Comparison of ENCODE assay signal across 8 cellular contexts in the genomic region with DNA sequence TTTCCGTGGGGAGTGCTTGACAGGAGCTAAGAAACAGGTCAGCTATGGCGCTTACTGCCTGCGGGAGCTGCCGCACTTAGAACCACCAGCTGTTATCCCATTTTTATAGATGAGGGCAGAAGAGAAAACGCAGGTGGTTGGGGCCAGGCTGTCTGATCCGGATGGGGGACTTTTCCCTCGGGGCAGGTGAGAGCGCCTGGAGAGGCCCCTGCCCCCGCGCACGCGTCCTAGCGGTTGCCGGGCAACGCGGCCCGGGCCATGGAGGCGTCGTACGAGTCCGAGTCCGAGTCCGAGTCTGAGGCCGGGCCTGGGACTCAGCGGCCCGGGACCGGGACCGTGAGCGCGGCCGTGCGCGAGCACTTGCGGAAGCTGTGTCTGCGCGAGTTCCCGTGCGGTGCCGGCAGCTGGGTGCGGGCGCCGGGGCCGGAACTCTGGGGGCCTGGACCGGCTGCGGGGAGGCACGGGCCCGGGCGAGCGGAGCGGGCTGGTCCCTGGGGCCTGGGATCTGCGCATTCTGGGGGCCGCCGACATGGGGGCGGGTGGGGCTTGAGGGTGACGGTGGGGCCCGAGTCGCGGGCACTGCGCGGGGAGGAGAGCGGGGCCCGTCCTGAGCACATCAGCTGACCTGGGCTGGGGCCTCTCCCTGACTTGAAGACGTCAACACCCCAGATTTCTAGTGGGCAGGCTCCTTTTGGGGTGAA. TPM values are rescaled to one million over a fixed set of nuclear protein-coding genes. Genes with fewer than 3 reads are reported as not detected.
DNase-seq lines count a peak whose midpoint lies in the region; ATAC-seq lines count a peak whose summit lies in the region.

A gene with protein sequence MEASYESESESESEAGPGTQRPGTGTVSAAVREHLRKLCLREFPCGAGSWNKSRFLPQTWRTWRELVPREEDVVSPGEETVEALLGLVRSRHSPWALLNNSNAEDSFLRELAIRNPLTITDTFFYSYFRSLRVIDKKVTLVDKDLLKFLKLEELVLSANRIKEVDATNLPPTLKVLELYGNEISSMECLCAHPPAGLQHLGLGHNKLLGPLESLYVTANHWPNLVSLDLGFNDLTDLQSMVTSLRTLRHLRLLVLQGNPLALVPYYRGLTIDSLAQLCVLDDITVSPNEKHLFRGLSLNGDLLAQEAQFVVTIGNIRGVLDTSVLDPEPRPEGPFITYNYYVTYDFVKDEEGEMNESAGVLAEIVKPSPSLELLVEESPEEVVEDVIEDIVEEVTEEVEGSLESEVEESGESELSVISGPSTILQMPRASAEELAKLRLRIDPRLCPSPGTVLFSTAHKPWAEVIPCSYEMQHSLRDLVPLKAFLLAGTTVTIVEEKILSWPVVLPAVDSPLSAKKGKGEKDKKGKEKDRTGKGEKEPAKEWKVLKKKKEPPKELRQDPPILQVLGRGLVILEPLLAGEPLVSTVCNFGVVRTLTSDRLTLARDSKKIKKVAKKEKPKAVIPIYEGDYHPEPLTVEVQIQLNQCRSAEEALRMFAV (plus strand): TSS at position 237 of the 701 bp plus-strand sequence. CDS start 22 bp downstream, at position 259.

- H4K91ac ChIP-seq in neuronal stem cell (ENCODE audit: low read depth, low read length, poor library complexity), result no peak within 1 kb of the TSS

- peak within 1 kb of the TSS; percentile 96 for H2AFZ ChIP-seq in neuronal stem cell (ENCODE audit: low read length)

- no peaks in the 10 kb centered on the region for H3K36me3 Mint-ChIP-seq in activated T-cell treated with anti-CD3 and anti-CD28 coated beads, Interleukin-2, amount 50 U/mL, for 72 hours (ENCODE audit: insufficient read depth in 2 of 2)

- H3K9me3 Mint-ChIP-seq in activated T-cell treated with anti-CD3 and anti-CD28 coated beads, Interleukin-2, amount 50 U/mL, for 72 hours, result no peaks in the 10 kb centered on the region

- H3K9me3 ChIP-seq in neuronal stem cell (replicated peaks in 1 of 2; ENCODE audit: control insufficient read depth in 2 of 2, insufficient read depth in 1 of 2, low read depth in 1 of 2, low read length in 2 of 2), result no peaks in the 10 kb centered on the region

- H3K79me1 ChIP-seq in neuronal stem cell (ENCODE audit: low read depth, low read length), result no peaks in the 10 kb centered on the region

- peak within 1 kb of the TSS; percentile 91 for H3K18ac ChIP-seq in neuronal stem cell (ENCODE audit: low read length)

- H2BK5ac ChIP-seq in neuronal stem cell (ENCODE audit: low read length), result no peak within 1 kb of the TSS

- H3K4me3 Mint-ChIP-seq in activated T-cell treated with anti-CD3 and anti-CD28 coated beads, Interleukin-2, amount 50 U/mL, for 72 hours, result peak within 1 kb of the TSS; percentile 78 to 81

- peak within 1 kb of the TSS; percentile 84 for H3K9ac ChIP-seq in neuronal stem cell (ENCODE audit: low read depth, low read length, poor library complexity)

- no peak within 1 kb of the TSS for H2BK120ac ChIP-seq in neuronal stem cell (ENCODE audit: low read depth, low read length)

- H3K4me1 ChIP-seq in neuronal stem cell (ENCODE audit: control insufficient read depth in 2 of 2, insufficient read depth in 1 of 2, low read depth in 1 of 2, low read length in 2 of 2), result peaks cover 0 to 2% of the 10 kb centered on the region in 2 donors

- peak within 1 kb of the TSS; percentile 1 for H4K8ac ChIP-seq in neuronal stem cell (ENCODE audit: low read depth, low read length)

- H3K36me3 ChIP-seq in neuronal stem cell (replicated peaks in 1 of 2; ENCODE audit: control insufficient read depth in 2 of 2, insufficient read depth in 2 of 2, low read length in 2 of 2), result no peaks in the 10 kb centered on the region

- H2BK12ac ChIP-seq in neuronal stem cell (ENCODE audit: low read length), result peak within 1 kb of the TSS; percentile 86

- DNase-seq in COLO668 (lab: John Stamatoyannopoulos, UW; ENCODE audit: unreplicated experiment) (peak; percentile 95), NCI-H1694 treated with DMSO at 0.1 percent for 48 hours (lab: John Stamatoyannopoulos, UW) (peak; percentile 14), germinal center (ENCODE audit: low spot score) (peak; percentile 66), neuronal stem cell (ENCODE audit: low spot score) (peak; percentile 51), NCI-H226 (no peak)
- DNase-seq in activated T-cell treated with anti-CD3 and anti-CD28 coated beads, Interleukin-2, amount 50 U/mL, for 72 hours, result peak; percentile 48 to 58
- no peak for DNase-seq in stimulated activated CD4-positive, alpha-beta T cell treated with anti-CD3 and anti-CD28 coated beads, Interleukin-12 subunit alpha, Interleukin-12 subunit beta, amount 100 ng/mL, for 4 hours

- H3K4me2 ChIP-seq in neuronal stem cell (ENCODE audit: insufficient read depth, low read length, poor library complexity, severe bottlenecking), result peak within 1 kb of the TSS; percentile 69

- H3K27me3 Mint-ChIP-seq in activated T-cell treated with anti-CD3 and anti-CD28 coated beads, Interleukin-2, amount 50 U/mL, for 72 hours (ENCODE audit: low read depth), result peaks cover 18% of the 10 kb centered on the region

- peak; percentile 86 to 92 for ATAC-seq in activated T-cell treated with anti-CD3 and anti-CD28 coated beads, Interleukin-2, amount 50 U/mL, for 72 hours (replicated peaks in 1 of 2)
- no peak for ATAC-seq in HG03521 (IDR thresholded peaks at IDR 0.05; ENCODE audit: unreplicated experiment)

- H2BK15ac ChIP-seq in neuronal stem cell (ENCODE audit: low read length), result peak within 1 kb of the TSS; percentile 67

- no peak within 1 kb of the TSS for H3K27ac ChIP-seq in neuronal stem cell (replicated peaks; ENCODE audit: low read length)

- H3K4me1 Mint-ChIP-seq in activated T-cell treated with anti-CD3 and anti-CD28 coated beads, Interleukin-2, amount 50 U/mL, for 72 hours (ENCODE audit: low read depth), result peaks cover 11% of the 10 kb centered on the region

- H2AK5ac ChIP-seq in neuronal stem cell (ENCODE audit: low read depth, low read length), result no peak within 1 kb of the TSS

- no peak within 1 kb of the TSS for H3K4ac ChIP-seq in neuronal stem cell (ENCODE audit: low read length)

- H3K27me3 ChIP-seq in neuronal stem cell (ENCODE audit: control insufficient read depth in 3 of 3, insufficient read depth in 3 of 3, low read depth in 1 of 3, low read length in 3 of 3), result peaks cover 0 to 31% (median 10%) of the 10 kb centered on the region in 3 experiments

- H3K4me3 ChIP-seq in neuronal stem cell (ENCODE audit: low read length in 2 of 2), result peak within 1 kb of the TSS; percentile 45 to 87

- H3K23ac ChIP-seq in neuronal stem cell (ENCODE audit: low read depth, low read length, poor library complexity), result no peak within 1 kb of the TSS

- no peak within 1 kb of the TSS for H3K27ac Mint-ChIP-seq in activated T-cell treated with anti-CD3 and anti-CD28 coated beads, Interleukin-2, amount 50 U/mL, for 72 hours

- peak within 1 kb of the TSS; percentile 38 for H3K14ac ChIP-seq in neuronal stem cell (ENCODE audit: low read length)

- no CpG with 5 or more reads among the region's 63 CpGs for WGBS in neuronal stem cell (ENCODE audit: extremely low coverage in 2 of 2, insufficient read length in 2 of 2, insufficient replicate concordance in 1 of 2), 2 donors

RNA-seq across cellular contexts. Expression of the gene that starts here (rescaled TPM):
- 1 to 10 TPM in 1 of 2 donors, under 1 TPM in 1; 0.74 to 1.2 TPM for total RNA-seq in activated T-cell treated with anti-CD3 and anti-CD28 coated beads, Interleukin-2, amount 50 U/mL, for 72 hours
- 1.6 TPM for polyA plus RNA-seq in neuronal stem cell (2013, experiment 1 of 2)
- 1.5 TPM for polyA plus RNA-seq in neuronal stem cell (2013, experiment 2 of 2)

Comparison
In these comparisons a context has a peak if more than half of its experiments do, and no peak if none do; other contexts are left out.
1. DNase-seq: peak in COLO668 (single experiment), NCI-H1694 treated with DMSO at 0.1 percent for 48 hours (single experiment), activated T-cell treated with anti-CD3 and anti-CD28 coated beads, Interleukin-2, amount 50 U/mL, for 72 hours (2 of 2), germinal center (single experiment) and neuronal stem cell (single experiment); none in NCI-H226 (single experiment) and stimulated activated CD4-positive, alpha-beta T cell treated with anti-CD3 and anti-CD28 coated beads, Interleukin-12 subunit alpha, Interleukin-12 subunit beta, amount 100 ng/mL, for 4 hours (single experiment).